ENCODE assay signal across 7 cellular contexts in genomic region chr13:48066310-48066989, GRCh38. TPM values are rescaled to one million over a fixed set of nuclear protein-coding genes. Genes with fewer than 3 reads are reported as not detected.
DNase-seq lines count a peak whose midpoint lies in the region; ATAC-seq and TF ChIP-seq lines count a peak whose summit lies in the region.

No MANE protein-coding gene starts in this region.

- intact Hi-C loops in left cardiac atrium (cut with DNase I): no loop called here

- H3K27ac ChIP-seq in RWPE1: peak overlapping the region; percentile 52
- H3K27ac ChIP-seq in caudate nucleus (ENCODE audit: low read depth, low read length): no peak overlapping the region

- CTCF ChIA-PET in RWPE1 (lab: Yijun Ruan, JAX): interaction anchor here (0.9 kb wide), 1 partner anchor 703 kb away, joined by 4 read pairs; no protein-coding TSS in a partner anchor

- DNase-seq in RWPE1 (ENCODE audit: low spot score) (peak; percentile 67), foreskin fibroblast (peak; percentile 15 to 25), caudate nucleus (lab: John Stamatoyannopoulos, UW) (no peak), OCI-M1 (lab: John Stamatoyannopoulos, UW) (no peak), left cardiac atrium (no peak)

- TF ChIP-seq CTCF in RWPE1 (conservative IDR thresholded peaks at IDR 0.05; ENCODE audit: low read depth) (no peak), foreskin fibroblast (IDR thresholded peaks at IDR 0.05; ENCODE audit: low read depth, low read length) (no peak)

- no peak overlapping the region for H3K4me3 ChIP-seq in foreskin fibroblast (ENCODE audit: low read depth in 1 of 2, low read length in 2 of 2)

- POLR2A ChIA-PET in RWPE1 (lab: Yijun Ruan, JAX; ENCODE audit: low non-redundant PET): no interaction called here

- ATAC-seq in GM18519 (IDR thresholded peaks at IDR 0.05; ENCODE audit: low FRiP score, unreplicated experiment) (peak; percentile 47), HG02642 (IDR thresholded peaks at IDR 0.05; ENCODE audit: poor library complexity, unreplicated experiment) (peak; percentile 92), left cardiac atrium (no peak)

RNA-seq across cellular contexts. Expression of gene MED4, which starts 28.5 kb away (rescaled TPM):
- 10 to 100 TPM; 41.3 to 47.4 TPM for total RNA-seq in left cardiac atrium

RNA-seq across cellular contexts. Expression of gene NUDT15, which starts 28.9 kb away (rescaled TPM):
- 10 to 100 TPM in 1 of 2 donors, 1 to 10 TPM in 1; 9.4 to 10.5 TPM for total RNA-seq in left cardiac atrium

Comparison
In these comparisons a context has a peak if more than half of its experiments do, and no peak if none do; other contexts are left out.
1. ATAC-seq: peak in GM18519 (single experiment) and HG02642 (single experiment); none in left cardiac atrium (0 of 2).
2. DNase-seq: peak in RWPE1 (single experiment) and foreskin fibroblast (2 of 2); none in caudate nucleus (0 of 61), OCI-M1 (single experiment) and left cardiac atrium (single experiment).